ENCODE assay signal across 8 cellular contexts in the genomic region with DNA sequence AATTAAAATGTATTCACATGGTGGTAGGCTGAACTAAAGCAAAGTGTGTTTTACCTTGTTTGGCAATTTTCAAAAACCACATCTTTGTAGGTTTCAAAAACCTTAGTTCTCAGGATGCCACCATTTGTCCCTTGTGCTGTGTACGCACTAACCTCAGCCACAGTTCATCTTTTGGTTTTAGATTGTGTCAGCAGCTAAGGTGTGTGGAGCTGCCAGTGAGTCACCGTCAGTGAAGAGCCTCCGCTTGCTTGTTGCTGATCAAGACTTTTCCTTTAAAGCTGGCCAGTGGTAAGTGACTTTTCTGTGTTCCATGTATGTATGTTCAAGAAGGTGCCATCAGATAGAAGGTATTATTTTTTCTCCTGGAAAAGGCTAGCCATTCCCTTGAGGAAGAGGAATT. TPM values are rescaled to one million over a fixed set of nuclear protein-coding genes. Genes with fewer than 3 reads are reported as not detected.
DNase-seq lines count a peak whose midpoint lies in the region; ATAC-seq and TF ChIP-seq lines count a peak whose summit lies in the region.

No MANE protein-coding gene starts in this region.

- no peaks in the 10 kb centered on the region for H3K79me2 ChIP-seq in osteoblast (ENCODE audit: insufficient read depth, low read length)

- H3K36me3 Mint-ChIP-seq in IgD-negative memory B cell, result peaks cover 4% of the 10 kb centered on the region
- peaks cover 44 to 71% of the 10 kb centered on the region in 2 donors for H3K36me3 Mint-ChIP-seq in activated naive CD4-positive, alpha-beta T cell treated with anti-CD3 and anti-CD28 coated beads, Interleukin-2, amount 50 U/mL, for 72 hours

- no peaks in the 10 kb centered on the region for H3K9me3 ChIP-seq in osteoblast (ENCODE audit: low read depth, low read length)

- in situ Hi-C loops in ACHN (cut with HindIII; ENCODE audit: low pct_ligation_motif_present, low pct_unique_long_range_greater_than_20kb, low sequenced_read_pairs), result no loop called here

- H3K27ac ChIP-seq in osteoblast (ENCODE audit: low read depth, low read length), result no peak overlapping the region

- H3K4me1 ChIP-seq in osteoblast (ENCODE audit: insufficient read depth, low read length), result peaks cover 24% of the 10 kb centered on the region

- H3K27ac Mint-ChIP-seq in IgD-negative memory B cell, result peak overlapping the region in 2 of 3 donors; percentile 27 to 83
- peak overlapping the region; percentile 84 to 91 for H3K27ac Mint-ChIP-seq in activated naive CD4-positive, alpha-beta T cell treated with anti-CD3 and anti-CD28 coated beads, Interleukin-2, amount 50 U/mL, for 72 hours

- H3K4me2 ChIP-seq in osteoblast (ENCODE audit: insufficient read depth, low read length), result no peak overlapping the region

- H3K4me1 Mint-ChIP-seq in IgD-negative memory B cell, result peaks cover 14 to 21% (median 14%) of the 10 kb centered on the region in 3 donors

- no peak overlapping the region for H3K4me3 ChIP-seq in osteoblast (ENCODE audit: insufficient read depth, low read length)

- H4K20me1 ChIP-seq in osteoblast (ENCODE audit: insufficient read depth, low read length), result peaks cover 10% of the 10 kb centered on the region

- peaks cover 5% of the 10 kb centered on the region for H3K36me3 ChIP-seq in osteoblast (ENCODE audit: insufficient read depth, low read length)

- no peaks in the 10 kb centered on the region for H3K27me3 Mint-ChIP-seq in IgD-negative memory B cell

- peak; percentile 61 to 78 for DNase-seq in activated naive CD4-positive, alpha-beta T cell treated with anti-CD3 and anti-CD28 coated beads, Interleukin-2, amount 50 U/mL, for 72 hours (ENCODE audit: low spot score in 2 of 2)
- peak; percentile 42 for DNase-seq in stimulated activated CD8-positive, alpha-beta memory T cell treated with anti-CD3 and anti-CD28 coated beads, Interleukin-12 subunit alpha, Interleukin-12 subunit beta, amount 100 ng/mL, for 4 hours (ENCODE audit: low read depth)
- DNase-seq in osteoblast (ENCODE audit: insufficient read length, low spot score, missing footprints) (no peak), NCI-H1417 (lab: John Stamatoyannopoulos, UW) (no peak), ACHN (no peak), GM10266 (ENCODE audit: extremely low spot score) (no peak)

- TF ChIP-seq CTCF in osteoblast (IDR thresholded peaks at IDR 0.05; ENCODE audit: extremely low read depth, low read depth, low read length) (no peak), GM10266 (IDR thresholded peaks at IDR 0.05; ENCODE audit: control insufficient read depth, insufficient read depth, low read depth, missing control alignments) (no peak)

- peaks cover 0 to 2% (median 0%) of the 10 kb centered on the region in 3 donors for H3K9me3 Mint-ChIP-seq in IgD-negative memory B cell
- H3K9me3 Mint-ChIP-seq in activated naive CD4-positive, alpha-beta T cell treated with anti-CD3 and anti-CD28 coated beads, Interleukin-2, amount 50 U/mL, for 72 hours, result peaks cover 0 to 4% of the 10 kb centered on the region in 2 donors

- no peak overlapping the region for H2AFZ ChIP-seq in osteoblast (ENCODE audit: low read length)

- H3K4me3 Mint-ChIP-seq in IgD-negative memory B cell, result peak overlapping the region in 2 of 4 donors; percentile 78 to 88

- ATAC-seq in GM19397 (IDR thresholded peaks at IDR 0.05; ENCODE audit: unreplicated experiment), result peak; percentile 75
- peak; percentile 89 to 90 for ATAC-seq in activated naive CD4-positive, alpha-beta T cell treated with anti-CD3 and anti-CD28 coated beads, Interleukin-2, amount 50 U/mL, for 72 hours

- no peaks in the 10 kb centered on the region for H3K27me3 ChIP-seq in osteoblast (ENCODE audit: insufficient read depth, low read length)

RNA-seq across cellular contexts. Expression of gene OXNAD1, which starts 21.1 kb away (rescaled TPM):
- 9.4 TPM for polyA plus RNA-seq in IgD-negative memory B cell
- total RNA-seq in activated naive CD4-positive, alpha-beta T cell treated with anti-CD3 and anti-CD28 coated beads, Interleukin-2, amount 50 U/mL, for 72 hours, result 10 to 100 TPM; 47.7 to 53.9 TPM
- 11.2 and 11.9 TPM in 2 replicates for total RNA-seq in osteoblast

RNA-seq across cellular contexts. Expression of gene DPH3, which starts 21.4 kb away (rescaled TPM):
- polyA plus RNA-seq in IgD-negative memory B cell, result 22.7 TPM
- total RNA-seq in activated naive CD4-positive, alpha-beta T cell treated with anti-CD3 and anti-CD28 coated beads, Interleukin-2, amount 50 U/mL, for 72 hours, result 10 to 100 TPM; 15.2 to 23.9 TPM
- total RNA-seq in osteoblast, result 21.4 and 27.4 TPM in 2 replicates

Comparison
In these comparisons a context has a peak if more than half of its experiments do, and no peak if none do; other contexts are left out.
1. DNase-seq: peak in activated naive CD4-positive, alpha-beta T cell treated with anti-CD3 and anti-CD28 coated beads, Interleukin-2, amount 50 U/mL, for 72 hours (2 of 2) and stimulated activated CD8-positive, alpha-beta memory T cell treated with anti-CD3 and anti-CD28 coated beads, Interleukin-12 subunit alpha, Interleukin-12 subunit beta, amount 100 ng/mL, for 4 hours (single experiment); none in osteoblast (single experiment), NCI-H1417 (0 of 3), ACHN (single experiment) and GM10266 (single experiment).